ENCODE assay signal across 20 cellular contexts in the genomic region with DNA sequence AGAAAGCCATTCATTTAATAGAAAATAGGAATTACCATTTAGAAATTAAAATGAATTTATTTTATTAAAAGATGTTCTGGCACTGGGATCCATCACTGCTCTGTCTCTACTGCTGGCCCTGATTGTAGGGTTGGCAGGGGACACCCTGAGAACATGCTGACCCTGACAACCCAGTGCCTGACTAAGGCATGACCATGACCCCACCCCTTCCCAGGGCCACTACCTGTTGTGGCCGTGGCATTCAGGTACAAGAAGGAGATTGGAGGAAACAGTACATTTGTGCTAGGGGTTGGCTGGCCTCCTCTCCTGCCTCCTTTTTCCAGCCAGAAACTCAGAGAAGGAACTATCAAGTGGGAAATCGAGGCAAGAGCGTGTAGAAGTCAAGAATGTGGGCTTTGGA.
DNase-seq lines count a peak whose midpoint lies in the region; ATAC-seq and TF ChIP-seq lines count a peak whose summit lies in the region.
"Had no signal": no experiment of that assay in that cellular context is flagged by ENCODE, and none has a peak within 500 bp of the region (broad histone marks: within the 10 kb centered on the region; RNA-seq: fewer than 3 reads in every experiment).

No MANE protein-coding gene starts in this region.

- in situ Hi-C loops in IMR-90 (cut with MboI; ENCODE audit: low sequenced_read_pairs), result no loop called here

- H2AFZ ChIP-seq in IMR-90 (replicated peaks; ENCODE audit: low read length, poor library complexity), result peak overlapping the region; percentile 33
- H2AFZ ChIP-seq: GM23338 had no signal

- H3K4me2 ChIP-seq in IMR-90 (ENCODE audit: low read depth, low read length), result no peak overlapping the region
- H3K4me2 ChIP-seq: BLaER1 treated with 17β-estradiol and CSF1 and Interleukin-3, amounts not matched to agents 10 nM and 100 nM; GM23338 had no signal

- H3K27me3 ChIP-seq in IMR-90 (ENCODE audit: control insufficient read depth, insufficient read depth, low read length) (peaks cover 51% of the 10 kb centered on the region), endodermal cell (ENCODE audit: control insufficient read depth, insufficient read depth, low read length, poor library complexity, severe bottlenecking) (peaks cover 12% of the 10 kb centered on the region), aorta (ENCODE audit: control insufficient read depth in 1 of 2, insufficient read depth in 2 of 2, low read length in 1 of 2) (no peaks in the 10 kb centered on the region)
- H3K27me3 ChIP-seq: BE2C; BLaER1 treated with 17β-estradiol and CSF1 and Interleukin-3, amounts not matched to agents 10 nM and 100 nM had no signal

- no peak for TF ChIP-seq RAD21 in IMR-90 (IDR thresholded peaks at IDR 0.05; ENCODE audit: low read length)

- no peak overlapping the region for H3K9ac ChIP-seq in IMR-90 (ENCODE audit: low read depth, low read length)
- H3K9ac ChIP-seq in endodermal cell (ENCODE audit: extremely low read depth, low read length, poor library complexity, severe bottlenecking), result no peak overlapping the region
- H3K9ac ChIP-seq: BLaER1 treated with 17β-estradiol and CSF1 and Interleukin-3, amounts not matched to agents 10 nM and 100 nM had no signal

- H3K4me1 ChIP-seq in IMR-90 (ENCODE audit: control insufficient read depth, insufficient read depth, low read length) (no peaks in the 10 kb centered on the region), endodermal cell (ENCODE audit: control insufficient read depth, insufficient read depth, low read length) (no peaks in the 10 kb centered on the region), aorta (ENCODE audit: control insufficient read depth in 1 of 2, insufficient read depth in 2 of 2, low read length in 2 of 2) (no peaks in the 10 kb centered on the region)
- H3K4me1 ChIP-seq: BE2C; BLaER1 treated with 17β-estradiol and CSF1 and Interleukin-3, amounts not matched to agents 10 nM and 100 nM had no signal

- no peak overlapping the region for H4K8ac ChIP-seq in IMR-90 (ENCODE audit: low read depth in 2 of 2, low read length in 2 of 2)

- H3K36me3 Mint-ChIP-seq in endodermal cell (ENCODE audit: low read depth), result no peaks in the 10 kb centered on the region
- H3K36me3 Mint-ChIP-seq: CD14-positive monocyte had no signal

- no peak overlapping the region for H2BK15ac ChIP-seq in IMR-90 (ENCODE audit: low read depth, low read length)

- intact Hi-C loops in IMR-90 (cut with micrococcal nuclease), result no loop called here
- intact Hi-C loops in aorta (cut with DNase I), result no loop called here

- no peak overlapping the region for H3K14ac ChIP-seq in IMR-90 (replicated peaks; ENCODE audit: low read depth, low read length)

- no peaks in the 10 kb centered on the region for H3K79me1 ChIP-seq in IMR-90 (ENCODE audit: low read depth in 1 of 2, low read length in 2 of 2)

- H2BK120ac ChIP-seq in IMR-90 (ENCODE audit: low read depth, low read length), result no peak overlapping the region

- H3K9me3 ChIP-seq in IMR-90 (ENCODE audit: control insufficient read depth, insufficient read depth, low read length), result no peaks in the 10 kb centered on the region
- H3K9me3 ChIP-seq in endodermal cell (ENCODE audit: control insufficient read depth, low read length), result no peaks in the 10 kb centered on the region
- H3K9me3 ChIP-seq in aorta (ENCODE audit: control insufficient read depth, low read length), result no peaks in the 10 kb centered on the region
- H3K9me3 ChIP-seq: BE2C; BLaER1 treated with 17β-estradiol and CSF1 and Interleukin-3, amounts not matched to agents 10 nM and 100 nM had no signal

- H3K27me3 Mint-ChIP-seq in endodermal cell (ENCODE audit: insufficient read depth), result peaks cover 30% of the 10 kb centered on the region

- H3K36me3 ChIP-seq in IMR-90 (ENCODE audit: control insufficient read depth, insufficient read depth, low read length), result no peaks in the 10 kb centered on the region
- H3K36me3 ChIP-seq in endodermal cell (ENCODE audit: control insufficient read depth, insufficient read depth, low read length), result no peaks in the 10 kb centered on the region
- H3K36me3 ChIP-seq in aorta (ENCODE audit: control insufficient read depth in 1 of 2, insufficient read depth in 2 of 2, low read length in 1 of 2), result no peaks in the 10 kb centered on the region
- H3K36me3 ChIP-seq: BE2C; BLaER1 treated with 17β-estradiol and CSF1 and Interleukin-3, amounts not matched to agents 10 nM and 100 nM had no signal

- ATAC-seq in IMR-90 (ENCODE audit: low read depth) (no peak), aorta (ENCODE audit: low FRiP score) (no peak), GM21367 (IDR thresholded peaks at IDR 0.05; ENCODE audit: unreplicated experiment) (no peak)
- ATAC-seq: GM23338, HCT116 had no signal

- no peak overlapping the region for H2BK20ac ChIP-seq in IMR-90 (ENCODE audit: low read depth, low read length)

- no peak overlapping the region for H2BK5ac ChIP-seq in IMR-90 (ENCODE audit: low read depth, low read length, poor library complexity, severe bottlenecking)

- BruUV-seq in IMR-90 (replicated peaks; lab: Mats Ljungman, UMichigan), result no TSS peak

- H3K27ac Mint-ChIP-seq in endodermal cell, result no peak overlapping the region
- H3K27ac Mint-ChIP-seq: CD14-positive monocyte; CD4-positive, alpha-beta T cell; CD8-positive, alpha-beta memory T cell; GM23338 had no signal

- CTCF ChIA-PET in IMR-90 (lab: Yijun Ruan, JAX), result no interaction called here

- no peak overlapping the region for H2AK5ac ChIP-seq in IMR-90 (ENCODE audit: low read depth, low read length)

- no peak overlapping the region for H3K4me3 ChIP-seq in IMR-90 (ENCODE audit: insufficient read depth, low read depth, low read length)
- no peak overlapping the region for H3K4me3 ChIP-seq in endodermal cell (ENCODE audit: low read length)
- no peak overlapping the region for H3K4me3 ChIP-seq in aorta (ENCODE audit: low read length in 2 of 2)
- H3K4me3 ChIP-seq: BLaER1 treated with 17β-estradiol and CSF1 and Interleukin-3, amounts not matched to agents 10 nM and 100 nM; GM23338 had no signal

- TF ChIP-seq POLR2A in IMR-90 (IDR thresholded peaks at IDR 0.05; ENCODE audit: low read depth, low read length), result no peak

- no peak overlapping the region for H3K4me3 Mint-ChIP-seq in endodermal cell
- H3K4me3 Mint-ChIP-seq: CD4-positive, alpha-beta T cell; CD8-positive, alpha-beta memory T cell; GM23338; H9 had no signal

- H3K4me1 Mint-ChIP-seq in endodermal cell, result peaks cover 15% of the 10 kb centered on the region

- no peak overlapping the region for H2AK9ac ChIP-seq in IMR-90 (replicated peaks; ENCODE audit: low read depth, low read length, poor library complexity)

- H3K27ac ChIP-seq in IMR-90 (ENCODE audit: insufficient read depth, low read length) (no peak overlapping the region), endodermal cell (ENCODE audit: low read depth, low read length) (no peak overlapping the region), aorta (ENCODE audit: low read depth in 1 of 2, low read length in 2 of 2) (no peak overlapping the region)
- H3K27ac ChIP-seq: 22Rv1; BLaER1 treated with 17β-estradiol and CSF1 and Interleukin-3, amounts not matched to agents 10 nM and 100 nM had no signal

- no peak for TF ChIP-seq CTCF in IMR-90 (conservative IDR thresholded peaks at IDR 0.05; ENCODE audit: low read depth, low read length)
- TF ChIP-seq CTCF in endodermal cell (conservative IDR thresholded peaks at IDR 0.05), result no peak

- no peaks in the 10 kb centered on the region for H4K20me1 ChIP-seq in IMR-90 (ENCODE audit: insufficient read depth, low read length)
- H4K20me1 ChIP-seq: BLaER1 treated with 17β-estradiol and CSF1 and Interleukin-3, amounts not matched to agents 10 nM and 100 nM had no signal

- H3K9me1 ChIP-seq in IMR-90 (ENCODE audit: insufficient read depth, low read length), result no peaks in the 10 kb centered on the region

- H3K18ac ChIP-seq in IMR-90 (ENCODE audit: low read depth, low read length), result no peak overlapping the region

- H4K91ac ChIP-seq in IMR-90 (ENCODE audit: insufficient read depth, low read depth, low read length), result no peak overlapping the region

- H4K5ac ChIP-seq in IMR-90 (ENCODE audit: low read depth, low read length), result no peak overlapping the region

- no peak overlapping the region for H3K4ac ChIP-seq in IMR-90 (ENCODE audit: low read depth, low read length)

- no peaks in the 10 kb centered on the region for H3K9me3 Mint-ChIP-seq in endodermal cell
- H3K9me3 Mint-ChIP-seq: CD4-positive, alpha-beta T cell; CD8-positive, alpha-beta memory T cell; GM23338 had no signal

- POLR2A ChIA-PET in IMR-90 (lab: Charles Lee; ENCODE audit: unreplicated experiment), result no interaction called here

- DNase-seq in IMR-90 (no peak), endodermal cell (peak; percentile 20), mucosa of gallbladder (ENCODE audit: low spot score) (peak; percentile 6), aorta (no peak), NCI-H2171 (lab: John Stamatoyannopoulos, UW) (no peak)
- DNase-seq: AML-193; BE2C; CD4-positive, alpha-beta T cell; CD8-positive, alpha-beta memory T cell; DMS 273 treated with DMSO at 0.1 percent for 48 hours; DMS53; DMS79 treated with DMSO at 0.1 percent for 48 hours; GF-D8; H9 had no signal

- dilution Hi-C loops in IMR-90 (cut with HindIII; ENCODE audit: low sequenced_read_pairs, unreplicated experiment), result no loop called here

- WGBS in IMR-90 (ENCODE audit: extremely low coverage in 2 of 2, insufficient read length in 1 of 2), 2 experiments, result no CpG with 5 or more reads among the region's 3 CpGs
- 94% methylated on average over 3 of the region's 3 CpGs; no CpG with 5 or more reads in 1 of the 2 experiments for WGBS in endodermal cell (ENCODE audit: insufficient coverage in 1 of 2, insufficient read length in 1 of 2), 2 experiments
- 97 to 98% methylated on average over 3 of the region's 3 CpGs for WGBS in aorta, 2 donors

- H3K56ac ChIP-seq in IMR-90 (ENCODE audit: extremely low read depth, insufficient read depth, low read length), result no peak overlapping the region

- H3K23ac ChIP-seq in IMR-90 (ENCODE audit: low read depth, low read length), result no peak overlapping the region

TF ChIP-seq in IMR-90, 13 proteins besides CTCF, POLR2A, EP300 and RAD21 (continues in another document):
- no peak for TF ChIP-seq MAFK (IDR thresholded peaks at IDR 0.05; ENCODE audit: low read depth, low read length)
- TF ChIP-seq ELK1 (IDR thresholded peaks at IDR 0.05; ENCODE audit: borderline replicate concordance, low read depth, low read length), result no peak
- TF ChIP-seq CHD1 (IDR thresholded peaks at IDR 0.05; ENCODE audit: low read depth, low read length), result no peak

Comparison
In these comparisons a context has a peak if more than half of its experiments do, and no peak if none do; other contexts are left out.
1. DNase-seq: peak in endodermal cell (single experiment) and mucosa of gallbladder (single experiment); none in IMR-90 (single experiment), aorta (0 of 2) and NCI-H2171 (single experiment).